In genomic region chr1:98677288-98677687, GRCh38 we compare ENCODE assay signal across 11 cellular contexts. TPM values are rescaled to one million over a fixed set of nuclear protein-coding genes. Genes with fewer than 3 reads are reported as not detected.
A peak's percentile ranks its signal among the peaks of the same experiment; 100 is the strongest.
DNase-seq lines count a peak whose midpoint lies in the region; ATAC-seq, FAIRE-seq and TF ChIP-seq lines count a peak whose summit lies in the region.
"Had no signal": no experiment of that assay in that cellular context is flagged by ENCODE, and none has a peak within 500 bp of the region (broad histone marks: within the 10 kb centered on the region; RNA-seq: fewer than 3 reads in every experiment).

No MANE protein-coding gene starts in this region.

- intact Hi-C loops in head of caudate nucleus (cut with DNase I): no loop called here

- DNase-seq in COR-L47 (lab: John Stamatoyannopoulos, UW) (peak; percentile 55), LHCN-M2 (ENCODE audit: low read depth) (peak; percentile 76), fibroblast of villous mesenchyme (ENCODE audit: low read depth) (peak; percentile 19), GM19239 (ENCODE audit: insufficient read length, low spot score) (no peak), head of caudate nucleus (no peak), NCI-H1048 (lab: John Stamatoyannopoulos, UW) (no peak)
- DNase-seq in stimulated activated CD4-positive, alpha-beta T cell treated with anti-CD3 and anti-CD28 coated beads, Interleukin-4, amount 100 ng/mL, for 24 hours: no peak
- DNase-seq: activated naive CD8-positive, alpha-beta T cell treated with anti-CD3 and anti-CD28 coated beads, Interleukin-2, amount 50 U/mL, for 24 hours; T-helper 9 cell had no signal

- H3K4me3 ChIP-seq in fibroblast of villous mesenchyme (ENCODE audit: low read depth, low read length): no peak overlapping the region
- H3K4me3 ChIP-seq: HAP-1 had no signal

- TF ChIP-seq CTCF in fibroblast of villous mesenchyme (IDR thresholded peaks at IDR 0.05; ENCODE audit: insufficient read depth, low read depth, low read length): no peak

- no peak for FAIRE-seq in GM19239 (lab: Jason Lieb, UNC)

- ATAC-seq in SK-N-SH treated with all-trans-retinoic acid at 6 μM for 48 hours: peak; percentile 86
- ATAC-seq: activated naive CD8-positive, alpha-beta T cell treated with anti-CD3 and anti-CD28 coated beads, Interleukin-2, amount 50 U/mL, for 24 hours had no signal

TF ChIP-seq in SK-N-SH treated with all-trans-retinoic acid at 6 μM for 48 hours, 23 proteins besides CTCF, POLR2A, EP300 and RAD21:
- TF ChIP-seq ARNTL (CRISPR knock-in tag; IDR thresholded peaks at IDR 0.05; ENCODE audit: borderline replicate concordance, low read depth) (no peak), ZNF8 (CRISPR knock-in tag; IDR thresholded peaks at IDR 0.05) (no peak), ZNF70 (CRISPR knock-in tag; IDR thresholded peaks at IDR 0.05) (no peak), CREB5 (CRISPR knock-in tag; IDR thresholded peaks at IDR 0.05; ENCODE audit: low read depth) (no peak), ISL1 (CRISPR knock-in tag; IDR thresholded peaks at IDR 0.05) (no peak)

RNA-seq across cellular contexts. Expression of gene SNX7, which starts 15.8 kb away (rescaled TPM):
- 56.7 and 58.5 TPM in 2 replicates for total RNA-seq in LHCN-M2 (2014; rRNA removed)
- polyA plus RNA-seq in LHCN-M2 (2012): 39.1 TPM
- 51.2 and 52.7 TPM in 2 replicates for total RNA-seq in fibroblast of villous mesenchyme

Comparison
In these comparisons a context has a peak if more than half of its experiments do, and no peak if none do; other contexts are left out.
1. DNase-seq: peak in COR-L47 (single experiment), LHCN-M2 (single experiment) and fibroblast of villous mesenchyme (single experiment); none in GM19239 (single experiment), head of caudate nucleus (0 of 42), stimulated activated CD4-positive, alpha-beta T cell treated with anti-CD3 and anti-CD28 coated beads, Interleukin-4, amount 100 ng/mL, for 24 hours (single experiment) and NCI-H1048 (single experiment).